Comparison of ENCODE assay signal across 10 cellular contexts in genomic region chr1:152182431-152182830, GRCh38. TPM values are rescaled to one million over a fixed set of nuclear protein-coding genes. Genes with fewer than 3 reads are reported as not detected.
A peak's percentile ranks its signal among the peaks of the same experiment; 100 is the strongest.
DNase-seq lines count a peak whose midpoint lies in the region; ATAC-seq, FAIRE-seq and TF ChIP-seq lines count a peak whose summit lies in the region.
"Had no signal": no experiment of that assay in that cellular context is flagged by ENCODE, and none has a peak within 500 bp of the region (broad histone marks: within the 10 kb centered on the region; RNA-seq: fewer than 3 reads in every experiment).

No MANE protein-coding gene starts in this region.

- WGBS in A549 (ENCODE audit: missing lambda C conversion rate) = 61% methylated on average over 2 of the region's 2 CpGs

- CTCF ChIA-PET in A549 (lab: Yijun Ruan, JAX) = interaction anchor here (0.5 to 18.0 kb wide), 11 partner anchors 12 to 322 kb away, joined by 3 to 357 read pairs (median 89); partner anchors contain the start of gene TCHH
- CTCF ChIA-PET in RWPE1 (lab: Yijun Ruan, JAX) = interaction anchor here (0.7 to 2.8 kb wide), 4 partner anchors 40 to 276 kb away, joined by 3 to 12 read pairs (median 4); partner anchors contain the start of gene HRNR

- H3K27ac ChIP-seq in A549 (peak overlapping the region; percentile 37 to 65; a peak in 5 of 6 replicates), RWPE1 (peak overlapping the region; percentile 91)

- no peak for FAIRE-seq in A549 (lab: Jason Lieb, UNC)
- FAIRE-seq: G401.6 had no signal

- peaks cover 14% of the 10 kb centered on the region for H3K4me1 ChIP-seq in A549

- ATAC-seq in A549 (no peak), HG03025 (IDR thresholded peaks at IDR 0.05; ENCODE audit: low FRiP score, unreplicated experiment) (no peak), GM21619 (IDR thresholded peaks at IDR 0.05; ENCODE audit: unreplicated experiment) (no peak)
- ATAC-seq: left colon had no signal

- no peak for TF ChIP-seq EP300 in A549 (IDR thresholded peaks at IDR 0.05)

- TF ChIP-seq CTCF in A549 (IDR thresholded peaks at IDR 0.05) (peak; percentile 65), GM12873 (IDR thresholded peaks at IDR 0.05; ENCODE audit: insufficient read depth, low read depth, low read length, missing control alignments) (peak; percentile 60), RWPE1 (conservative IDR thresholded peaks at IDR 0.05; ENCODE audit: low read depth) (no peak; the same call in 1 of the 2 replicates), fibroblast of pulmonary artery (IDR thresholded peaks at IDR 0.05; ENCODE audit: low read length, missing control alignments) (peak; percentile 42)

- no peaks in the 10 kb centered on the region for H3K9me3 ChIP-seq in A549

- peak; percentile 68 to 72 for TF ChIP-seq RAD21 in A549 (conservative IDR thresholded peaks at IDR 0.05 in 1 of 2, IDR thresholded peaks at IDR 0.05 in 1 of 2)

- DNase-seq in A549 (ENCODE audit: low read depth in 1 of 2, low spot score in 1 of 2) (peak in 1 of 2 experiments; percentile 38), RWPE1 (ENCODE audit: low spot score) (no peak), fibroblast of pulmonary artery (ENCODE audit: low read depth) (peak; percentile 31), retina (no peak)
- DNase-seq in activated CD8-positive, alpha-beta memory T cell treated with anti-CD3 and anti-CD28 coated beads, Interleukin-2, amount 50 U/mL, for 4 hours = no peak
- DNase-seq: left colon had no signal

- peak overlapping the region; percentile 9; the same call in 2 of the 3 replicates for H3K4me2 ChIP-seq in A549

- TF ChIP-seq POLR2A in A549 (IDR thresholded peaks at IDR 0.05; ENCODE audit: low read length) = no peak

- POLR2A ChIA-PET in A549 (lab: Yijun Ruan, JAX) = interaction anchor here (0.6 kb wide), 1 partner anchor 134 kb away, joined by 3 read pairs; no protein-coding TSS in a partner anchor
- POLR2A ChIA-PET in RWPE1 (lab: Yijun Ruan, JAX; ENCODE audit: low non-redundant PET) = interaction anchor here (1.1 kb wide), 1 partner anchor 147 kb away, joined by 5 read pairs; no protein-coding TSS in a partner anchor

- H3K4me3 ChIP-seq in A549 = no peak overlapping the region
- no peak overlapping the region for H3K4me3 ChIP-seq in fibroblast of pulmonary artery (replicated peaks; ENCODE audit: low read depth, low read length)

TF ChIP-seq in A549, 52 proteins besides CTCF, POLR2A, EP300 and RAD21:
- no peak for TF ChIP-seq MAFK (IDR thresholded peaks at IDR 0.05; ENCODE audit: partially characterized antibody)
- peak; percentile 72 for TF ChIP-seq SMC3 (IDR thresholded peaks at IDR 0.05)

RNA-seq across cellular contexts. Expression of gene RPTN, which starts 23.4 kb away (rescaled TPM):
- polyA plus RNA-seq in A549 (2011; rRNA removed) (0.03 TPM in 1 of 2 replicates, not detected in the other), A549 (2017; fragmentation: RNase III; extraction: RNeasy Plus Mini Kit Qiagen cat#74134 plus additional on column Dnase treatment) (not detected in 3 replicates)
- polyA plus RNA-seq in A549 (2012; cell fraction: cytosol; rRNA removed) = not detected in 2 replicates
- polyA plus RNA-seq in A549 (2012; cell fraction: nucleus; rRNA removed) = not detected in 2 replicates
- polyA minus RNA-seq in A549 (2011; rRNA and poly(A)+ RNA removed) = not detected in 2 replicates

RNA-seq across cellular contexts. Expression of gene HRNR, which starts 41.6 kb away (rescaled TPM):
- polyA plus RNA-seq in A549 (2011; rRNA removed) (not detected in 2 replicates), A549 (2017; fragmentation: RNase III; extraction: RNeasy Plus Mini Kit Qiagen cat#74134 plus additional on column Dnase treatment) (not detected in 3 replicates)
- polyA plus RNA-seq in A549 (2012; cell fraction: cytosol; rRNA removed) = under 0.01 TPM in 1 of 2 replicates, not detected in the other
- polyA plus RNA-seq in A549 (2012; cell fraction: nucleus; rRNA removed) = 0.01 TPM in 1 of 2 replicates, not detected in the other
- 0.04 and 0.05 TPM in 2 replicates for polyA minus RNA-seq in A549 (2011; rRNA and poly(A)+ RNA removed)
